In the genomic region with DNA sequence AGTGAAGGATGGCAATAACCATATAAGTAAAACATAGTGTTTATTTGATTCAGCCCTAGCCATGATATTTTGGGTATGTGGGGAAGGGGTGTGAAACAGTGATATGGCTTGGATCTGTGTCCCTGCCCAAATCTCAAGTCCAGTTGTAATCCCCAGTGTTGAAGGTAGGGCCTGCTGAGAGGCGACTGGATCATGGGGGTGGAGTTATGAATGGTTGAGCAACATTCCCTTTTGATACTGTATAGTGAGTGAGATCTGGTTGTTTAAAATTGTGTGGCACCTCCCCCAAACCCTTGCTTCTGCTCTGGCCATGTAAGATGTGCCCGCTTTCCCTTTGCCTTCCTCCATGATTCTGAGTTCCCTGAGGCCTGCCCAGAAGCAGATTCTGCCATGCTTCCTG, we compare ENCODE assay signal across 31 cellular contexts.
"Had no signal": no experiment of that assay in that cellular context is flagged by ENCODE, and none has a peak within 500 bp of the region (broad histone marks: within the 10 kb centered on the region; RNA-seq: fewer than 3 reads in every experiment).

No MANE protein-coding gene starts in this region.

- H3K9me3 ChIP-seq: adrenal gland, body of pancreas, esophagus squamous epithelium had no signal

- H3K4me1 ChIP-seq: adrenal gland, body of pancreas, esophagus squamous epithelium had no signal

- DNase-seq: activated B cell treated with CpG ODN at 0.5 μM for 24 hours; activated CD4-positive, alpha-beta T cell treated with anti-CD3 and anti-CD28 coated beads for 48 hours; activated CD4-positive, alpha-beta T cell treated with anti-CD3 and anti-CD28 coated beads, Interleukin-2, amount 50 U/mL, for 1 hour; activated CD4-positive, alpha-beta T cell treated with anti-CD3 and anti-CD28 coated beads, Interleukin-2, amount 50 U/mL, for 48 hours; activated CD8-positive, alpha-beta memory T cell treated with anti-CD3 and anti-CD28 coated beads for 24 hours; activated CD8-positive, alpha-beta T cell treated with anti-CD3 and anti-CD28 coated beads for 36 hours; activated effector memory CD4-positive, alpha-beta T cell treated with Interleukin-2 at 50 U/mL for 16 hours; activated gamma-delta T cell treated with Interleukin-2 at 50 U/mL for 16 hours; activated naive CD4-positive, alpha-beta T cell treated with anti-CD3 and anti-CD28 coated beads for 36 hours; activated naive CD8-positive, alpha-beta T cell treated with anti-CD3 and anti-CD28 coated beads for 36 hours; activated naive CD8-positive, alpha-beta T cell treated with anti-CD3 and anti-CD28 coated beads, Interleukin-2, amount 50 U/mL, for 24 hours; activated T-cell treated with anti-CD3 and anti-CD28 coated beads, Interleukin-2, amount 50 U/mL, for 4 hours; adrenal gland; amygdala; aorta; body of pancreas; dorsolateral prefrontal cortex; effector memory CD4-positive, alpha-beta T cell; endodermal cell; esophagus squamous epithelium; head of caudate nucleus; T-helper 1 cell; T-helper 17 cell; T1000; WERI-Rb-1 had no signal

- H3K27me3 ChIP-seq: adrenal gland, body of pancreas, dorsolateral prefrontal cortex, esophagus squamous epithelium had no signal

- H3K27ac ChIP-seq: adrenal gland, body of pancreas, coronary artery, dorsolateral prefrontal cortex, esophagus squamous epithelium, WERI-Rb-1 had no signal

- H3K27ac Mint-ChIP-seq: activated B cell treated with CpG ODN at 0.5 μM for 24 hours; activated CD8-positive, alpha-beta T cell treated with anti-CD3 and anti-CD28 coated beads for 36 hours; activated naive CD4-positive, alpha-beta T cell treated with anti-CD3 and anti-CD28 coated beads for 36 hours; activated naive CD4-positive, alpha-beta T cell treated with anti-CD3 and anti-CD28 coated beads, Interleukin-2, amount 50 U/mL, for 24 hours; activated naive CD8-positive, alpha-beta T cell treated with anti-CD3 and anti-CD28 coated beads for 36 hours; activated naive CD8-positive, alpha-beta T cell treated with anti-CD3 and anti-CD28 coated beads, Interleukin-2, amount 50 U/mL, for 24 hours; activated T-helper 17 cell treated with anti-CD3 and anti-CD28 coated beads, Interleukin-2, amount 50 U/mL, for 72 hours; dendritic cell treated with granulocyte-macrophage colony-stimulating factor and Interleukin-4, amounts not matched to agents 40 ng/mL and 50 ng/mL, for 4 days; endodermal cell; T-helper 17 cell; T-helper 2 cell treated with Interferon-gamma antibody and Interleukin-4, amounts not matched to agents 5 μg/mL and 100 μg/mL, for 36 hours had no signal

- H3K4me3 Mint-ChIP-seq: activated B cell treated with CpG ODN at 0.5 μM for 24 hours; activated CD8-positive, alpha-beta T cell treated with anti-CD3 and anti-CD28 coated beads for 36 hours; activated naive CD4-positive, alpha-beta T cell treated with anti-CD3 and anti-CD28 coated beads for 36 hours; activated naive CD4-positive, alpha-beta T cell treated with anti-CD3 and anti-CD28 coated beads, Interleukin-2, amount 50 U/mL, for 24 hours; activated naive CD8-positive, alpha-beta T cell treated with anti-CD3 and anti-CD28 coated beads for 36 hours; activated naive CD8-positive, alpha-beta T cell treated with anti-CD3 and anti-CD28 coated beads, Interleukin-2, amount 50 U/mL, for 24 hours; activated T-cell treated with anti-CD3 and anti-CD28 coated beads, Interleukin-2, amount 50 U/mL, for 4 hours; activated T-helper 17 cell treated with anti-CD3 and anti-CD28 coated beads, Interleukin-2, amount 50 U/mL, for 72 hours; central memory CD8-positive, alpha-beta T cell; dendritic cell treated with granulocyte-macrophage colony-stimulating factor and Interleukin-4, amounts not matched to agents 40 ng/mL and 50 ng/mL, for 4 days; endodermal cell; T-helper 17 cell; T-helper 2 cell treated with Interferon-gamma antibody and Interleukin-4, amounts not matched to agents 5 μg/mL and 100 μg/mL, for 36 hours had no signal

- H3K9me3 Mint-ChIP-seq: activated naive CD4-positive, alpha-beta T cell treated with anti-CD3 and anti-CD28 coated beads, Interleukin-2, amount 50 U/mL, for 24 hours had no signal

- H3K36me3 Mint-ChIP-seq: activated naive CD4-positive, alpha-beta T cell treated with anti-CD3 and anti-CD28 coated beads, Interleukin-2, amount 50 U/mL, for 24 hours; activated naive CD8-positive, alpha-beta T cell treated with anti-CD3 and anti-CD28 coated beads for 36 hours had no signal

- H3K4me1 Mint-ChIP-seq: activated B cell treated with CpG ODN at 0.5 μM for 24 hours; activated naive CD4-positive, alpha-beta T cell treated with anti-CD3 and anti-CD28 coated beads, Interleukin-2, amount 50 U/mL, for 24 hours; activated naive CD8-positive, alpha-beta T cell treated with anti-CD3 and anti-CD28 coated beads for 36 hours; activated naive CD8-positive, alpha-beta T cell treated with anti-CD3 and anti-CD28 coated beads, Interleukin-2, amount 50 U/mL, for 24 hours; activated T-helper 17 cell treated with anti-CD3 and anti-CD28 coated beads, Interleukin-2, amount 50 U/mL, for 72 hours; central memory CD8-positive, alpha-beta T cell; T-helper 17 cell had no signal

- H3K4me3 ChIP-seq: adrenal gland, body of pancreas, coronary artery, dorsolateral prefrontal cortex, esophagus squamous epithelium had no signal

- H3K36me3 ChIP-seq: adrenal gland, esophagus squamous epithelium, WERI-Rb-1 had no signal

- H3K27me3 Mint-ChIP-seq: activated B cell treated with CpG ODN at 0.5 μM for 24 hours; activated CD8-positive, alpha-beta T cell treated with anti-CD3 and anti-CD28 coated beads for 36 hours; activated naive CD4-positive, alpha-beta T cell treated with anti-CD3 and anti-CD28 coated beads, Interleukin-2, amount 50 U/mL, for 24 hours; activated naive CD8-positive, alpha-beta T cell treated with anti-CD3 and anti-CD28 coated beads for 36 hours; activated naive CD8-positive, alpha-beta T cell treated with anti-CD3 and anti-CD28 coated beads, Interleukin-2, amount 50 U/mL, for 24 hours; activated T-helper 17 cell treated with anti-CD3 and anti-CD28 coated beads, Interleukin-2, amount 50 U/mL, for 72 hours; central memory CD8-positive, alpha-beta T cell; dendritic cell treated with granulocyte-macrophage colony-stimulating factor and Interleukin-4, amounts not matched to agents 40 ng/mL and 50 ng/mL, for 4 days; T-helper 17 cell had no signal
